32 cellular contexts compared by ENCODE assay signal in the genomic region with DNA sequence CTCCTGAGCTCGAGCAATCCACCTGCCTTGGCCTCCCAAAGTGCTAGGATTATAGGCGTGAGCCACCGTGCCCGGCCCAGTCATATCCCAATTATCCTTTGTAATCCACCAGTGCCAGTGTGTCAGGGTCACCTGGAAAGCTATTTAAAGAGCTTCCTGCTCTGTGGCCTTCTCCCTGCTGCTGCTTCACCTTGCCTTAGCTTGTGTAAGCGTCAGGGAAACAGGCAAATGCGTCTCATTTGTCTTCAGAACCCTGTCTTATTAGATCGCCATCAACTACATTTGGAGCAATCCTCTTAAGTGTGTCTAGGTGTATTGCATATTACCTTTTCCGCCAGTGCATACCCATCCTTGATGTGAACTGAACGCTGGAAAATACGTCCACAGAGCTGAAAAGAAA.
"Had no signal": no experiment of that assay in that cellular context is flagged by ENCODE, and none has a peak within 500 bp of the region (broad histone marks: within the 10 kb centered on the region; RNA-seq: fewer than 3 reads in every experiment).

No MANE protein-coding gene starts in this region.

- H3K27ac ChIP-seq: ascending aorta, cardiac muscle cell, KMS-11, Peyer's patch, SJSA1 had no signal

- H3K9me3 Mint-ChIP-seq: activated CD8-positive, alpha-beta T cell treated with anti-CD3 and anti-CD28 coated beads for 36 hours; activated naive CD4-positive, alpha-beta T cell treated with anti-CD3 and anti-CD28 coated beads, Interleukin-2, amount 50 U/mL, for 24 hours; activated T-cell treated with anti-CD3 and anti-CD28 coated beads, Interleukin-2, amount 50 U/mL, for 72 hours; activated T-helper 17 cell treated with anti-CD3 and anti-CD28 coated beads, Interleukin-2, amount 50 U/mL, for 72 hours; T-helper 1 cell treated with Interleukin-12 subunit alpha and Interleukin-12 subunit beta and Interleukin-4 antibody, amounts not matched to agents 30 μg/mL and 1 μg/mL, for 36 hours had no signal

- H3K36me3 ChIP-seq: ascending aorta, cardiac muscle cell, Peyer's patch, SJSA1 had no signal

- H3K4me3 ChIP-seq: ascending aorta, cardiac muscle cell, Peyer's patch, SJSA1 had no signal

- H3K4me3 Mint-ChIP-seq: activated CD8-positive, alpha-beta T cell treated with anti-CD3 and anti-CD28 coated beads for 36 hours; activated naive CD4-positive, alpha-beta T cell treated with anti-CD3 and anti-CD28 coated beads, Interleukin-2, amount 50 U/mL, for 24 hours; activated naive CD8-positive, alpha-beta T cell treated with anti-CD3 and anti-CD28 coated beads, Interleukin-2, amount 10 ng/mL, durations not matched to agents 7 days and 5 days; activated T-cell treated with anti-CD3 and anti-CD28 coated beads, Interleukin-2, amount 50 U/mL, for 72 hours; activated T-helper 17 cell treated with anti-CD3 and anti-CD28 coated beads, Interleukin-2, amount 50 U/mL, for 72 hours; central memory CD8-positive, alpha-beta T cell; T-helper 1 cell treated with Interleukin-12 subunit alpha and Interleukin-12 subunit beta and Interleukin-4 antibody, amounts not matched to agents 30 μg/mL and 1 μg/mL, for 36 hours; T-helper 2 cell treated with Interferon-gamma antibody and Interleukin-4, amounts not matched to agents 5 μg/mL and 100 μg/mL, for 36 hours had no signal

- DNase-seq: activated CD4-positive, alpha-beta T cell treated with anti-CD3 and anti-CD28 coated beads for 1 hour; activated CD4-positive, alpha-beta T cell treated with anti-CD3 and anti-CD28 coated beads for 48 hours; activated CD4-positive, CD25-positive, alpha-beta regulatory T cell; activated CD8-positive, alpha-beta T cell treated with anti-CD3 and anti-CD28 coated beads for 36 hours; activated effector memory CD4-positive, alpha-beta T cell treated with anti-CD3 and anti-CD28 coated beads, Interleukin-2, amount 50 U/mL, for 16 hours; activated naive CD4-positive, alpha-beta T cell; activated naive CD8-positive, alpha-beta T cell treated with anti-CD3 and anti-CD28 coated beads, Interleukin-2, amount 10 ng/mL, durations not matched to agents 7 days and 5 days; activated T-cell treated with anti-CD3 and anti-CD28 coated beads, Interleukin-2, amount 50 U/mL, for 1 hour; activated T-cell treated with anti-CD3 and anti-CD28 coated beads, Interleukin-2, amount 50 U/mL, for 72 hours; MM.1S; MV-4-11; NCI-H1092; NCI-H1436 treated with DMSO at 0.1 percent for 48 hours; NCI-H1694 treated with DMSO at 0.1 percent for 48 hours; NCI-H2029; NCI-H2107; NCI-H226; NCI-H446 treated with DMSO at 0.1 percent for 48 hours; NCI-H524; Peyer's patch; RPMI8226; SHP77 treated with DMSO at 0.1 percent for 48 hours; SK-N-SH had no signal

- H3K36me3 Mint-ChIP-seq: activated naive CD4-positive, alpha-beta T cell treated with anti-CD3 and anti-CD28 coated beads, Interleukin-2, amount 50 U/mL, for 24 hours had no signal

- H3K27me3 ChIP-seq: cardiac muscle cell had no signal

- H3K9me3 ChIP-seq: ascending aorta, Peyer's patch, SK-N-SH had no signal

- H3K27me3 Mint-ChIP-seq: activated T-helper 17 cell treated with anti-CD3 and anti-CD28 coated beads, Interleukin-2, amount 50 U/mL, for 72 hours had no signal

- H3K9ac ChIP-seq: KMS-11, SK-N-SH had no signal

- H3K27ac Mint-ChIP-seq: activated CD8-positive, alpha-beta T cell treated with anti-CD3 and anti-CD28 coated beads for 36 hours; activated naive CD4-positive, alpha-beta T cell treated with anti-CD3 and anti-CD28 coated beads, Interleukin-2, amount 50 U/mL, for 24 hours; activated naive CD8-positive, alpha-beta T cell treated with anti-CD3 and anti-CD28 coated beads, Interleukin-2, amount 10 ng/mL, durations not matched to agents 7 days and 5 days; activated T-cell treated with anti-CD3 and anti-CD28 coated beads, Interleukin-2, amount 50 U/mL, for 72 hours; activated T-helper 17 cell treated with anti-CD3 and anti-CD28 coated beads, Interleukin-2, amount 50 U/mL, for 72 hours; T-helper 1 cell treated with Interleukin-12 subunit alpha and Interleukin-12 subunit beta and Interleukin-4 antibody, amounts not matched to agents 30 μg/mL and 1 μg/mL, for 36 hours; T-helper 2 cell treated with Interferon-gamma antibody and Interleukin-4, amounts not matched to agents 5 μg/mL and 100 μg/mL, for 36 hours had no signal
